In genomic region chr10:61775111-61775510, GRCh38 we compare ENCODE assay signal across 27 cellular contexts.
"Had no signal": no experiment of that assay in that cellular context is flagged by ENCODE, and none has a peak within 500 bp of the region (broad histone marks: within the 10 kb centered on the region; RNA-seq: fewer than 3 reads in every experiment).

No MANE protein-coding gene starts in this region.

- H3K36me3 ChIP-seq: stomach, suprapubic skin, thoracic aorta, thyroid gland, tibial artery, tibial nerve, transverse colon, upper lobe of left lung, upper lobe of right lung, uterus, vagina had no signal

- H3K4me1 ChIP-seq: stomach, testis, upper lobe of right lung, uterus had no signal

- H3K4me3 ChIP-seq: stomach, suprapubic skin, testis, thoracic aorta, thyroid gland, tibial artery, tibial nerve, transverse colon, upper lobe of left lung, upper lobe of right lung, uterus, vagina had no signal

- H3K9me3 ChIP-seq: stomach, suprapubic skin, testis, thoracic aorta, thyroid gland, tibial artery, tibial nerve, transverse colon, upper lobe of left lung, upper lobe of right lung, uterus, vagina had no signal

- DNase-seq: stimulated activated CD4-positive, alpha-beta T cell treated with anti-CD3 and anti-CD28 coated beads, Interleukin-2, amount 100 ng/mL, for 48 hours; stimulated activated CD4-positive, alpha-beta T cell treated with anti-CD3 and anti-CD28 coated beads, Interleukin-4, amount 100 ng/mL, for 1 hour; stimulated activated CD4-positive, alpha-beta T cell treated with anti-CD3 and anti-CD28 coated beads, Interleukin-4, amount 100 ng/mL, for 24 hours; stimulated activated CD4-positive, alpha-beta T cell treated with anti-CD3 and anti-CD28 coated beads, Interleukin-4, amount 100 ng/mL, for 4 hours; stimulated activated CD8-positive, alpha-beta memory T cell treated with anti-CD3 and anti-CD28 coated beads, Interleukin-4, amount 100 ng/mL, for 48 hours; stimulated activated naive B cell treated with anti-CD40 and anti-IgM and Interleukin-4, amounts not matched to agents 10 μg/mL and 1 μg/mL and 100 μg/mL, for 72 hours; stimulated activated naive CD4-positive, alpha-beta T cell; stimulated activated naive CD4-positive, alpha-beta T cell treated with Interleukin-2 at 50 U/mL for 16 hours; stimulated activated naive CD8-positive, alpha-beta T cell treated with anti-CD3 and anti-CD28 coated beads, Interleukin-15, amount 100 ng/mL, for 72 hours; stimulated activated naive CD8-positive, alpha-beta T cell treated with anti-CD3 and anti-CD28 coated beads, Interleukin-15, Interleukin-2, amounts not matched to agents 100 U/mL and 50 U/mL, for 24 hours; stomach; substantia nigra; testis; thyroid gland; tibial artery; transverse colon; trophoblast cell; upper lobe of left lung; upper lobe of right lung; uterus had no signal

- FAIRE-seq: urothelium cell line had no signal

- H3K27ac ChIP-seq: stomach, suprapubic skin, testis, thoracic aorta, thyroid gland, tibial artery, tibial nerve, transverse colon, upper lobe of left lung, upper lobe of right lung, uterus, vagina had no signal

- ATAC-seq: stimulated activated effector memory CD8-positive, alpha-beta T cell treated with anti-CD3 and anti-CD28 coated beads, Interleukin-12 subunit alpha, Interleukin-12 subunit beta, amount 100 ng/mL, for 72 hours; stimulated activated memory B cell treated with anti-CD40 and anti-IgM and Interleukin-4, amounts not matched to agents 10 μg/mL and 1 μg/mL and 100 μg/mL, for 72 hours; stimulated activated naive B cell treated with anti-CD40 and anti-IgM and Interleukin-4, amounts not matched to agents 10 μg/mL and 1 μg/mL and 100 μg/mL, for 72 hours; stimulated activated naive CD8-positive, alpha-beta T cell treated with anti-CD3 and anti-CD28 coated beads, Interleukin-15, amount 100 ng/mL, for 72 hours; stimulated activated naive CD8-positive, alpha-beta T cell treated with anti-CD3 and anti-CD28 coated beads, Interleukin-15, Interleukin-2, amounts not matched to agents 100 U/mL and 50 U/mL, for 24 hours; upper lobe of right lung had no signal

- H3K27me3 ChIP-seq: stomach, suprapubic skin, testis, thyroid gland, tibial artery, tibial nerve, transverse colon, upper lobe of left lung, upper lobe of right lung, uterus, vagina had no signal
